2 cellular contexts compared by ENCODE assay signal in genomic region chr11:116428638-116428975, GRCh38.
TF ChIP-seq lines count a peak whose summit lies in the region.

No MANE protein-coding gene starts in this region.

TF ChIP-seq in HepG2, 621 proteins besides CTCF, POLR2A, EP300 and RAD21:
- peak; percentile 24; the same call in 1 of the 2 replicates for TF ChIP-seq PATZ1 (CRISPR knock-in tag; IDR thresholded peaks at IDR 0.05)
- 0 out of 2 replicates have a peak, but pooled peaks have one; percentile 39 for TF ChIP-seq ZFP1 (CRISPR knock-in tag; IDR thresholded peaks at IDR 0.05)
- peak; percentile 41; the same call in 1 of the 2 replicates for TF ChIP-seq ATF7-NPFF (CRISPR knock-in tag; IDR thresholded peaks at IDR 0.05; ENCODE audit: low read depth)
- TF ChIP-seq TFDP1 (CRISPR knock-in tag; IDR thresholded peaks at IDR 0.05; ENCODE audit: borderline replicate concordance), result 0 out of 2 replicates have a peak, but pooled peaks have one; percentile 6
- TF ChIP-seq GFI1 (CRISPR knock-in tag; IDR thresholded peaks at IDR 0.05; ENCODE audit: borderline replicate concordance), result peak; percentile 10; the same call in 1 of the 2 replicates
- no peak for TF ChIP-seq ZNF431 (CRISPR knock-in tag; IDR thresholded peaks at IDR 0.05; ENCODE audit: borderline replicate concordance, low read depth)
- TF ChIP-seq, protein P1, sequence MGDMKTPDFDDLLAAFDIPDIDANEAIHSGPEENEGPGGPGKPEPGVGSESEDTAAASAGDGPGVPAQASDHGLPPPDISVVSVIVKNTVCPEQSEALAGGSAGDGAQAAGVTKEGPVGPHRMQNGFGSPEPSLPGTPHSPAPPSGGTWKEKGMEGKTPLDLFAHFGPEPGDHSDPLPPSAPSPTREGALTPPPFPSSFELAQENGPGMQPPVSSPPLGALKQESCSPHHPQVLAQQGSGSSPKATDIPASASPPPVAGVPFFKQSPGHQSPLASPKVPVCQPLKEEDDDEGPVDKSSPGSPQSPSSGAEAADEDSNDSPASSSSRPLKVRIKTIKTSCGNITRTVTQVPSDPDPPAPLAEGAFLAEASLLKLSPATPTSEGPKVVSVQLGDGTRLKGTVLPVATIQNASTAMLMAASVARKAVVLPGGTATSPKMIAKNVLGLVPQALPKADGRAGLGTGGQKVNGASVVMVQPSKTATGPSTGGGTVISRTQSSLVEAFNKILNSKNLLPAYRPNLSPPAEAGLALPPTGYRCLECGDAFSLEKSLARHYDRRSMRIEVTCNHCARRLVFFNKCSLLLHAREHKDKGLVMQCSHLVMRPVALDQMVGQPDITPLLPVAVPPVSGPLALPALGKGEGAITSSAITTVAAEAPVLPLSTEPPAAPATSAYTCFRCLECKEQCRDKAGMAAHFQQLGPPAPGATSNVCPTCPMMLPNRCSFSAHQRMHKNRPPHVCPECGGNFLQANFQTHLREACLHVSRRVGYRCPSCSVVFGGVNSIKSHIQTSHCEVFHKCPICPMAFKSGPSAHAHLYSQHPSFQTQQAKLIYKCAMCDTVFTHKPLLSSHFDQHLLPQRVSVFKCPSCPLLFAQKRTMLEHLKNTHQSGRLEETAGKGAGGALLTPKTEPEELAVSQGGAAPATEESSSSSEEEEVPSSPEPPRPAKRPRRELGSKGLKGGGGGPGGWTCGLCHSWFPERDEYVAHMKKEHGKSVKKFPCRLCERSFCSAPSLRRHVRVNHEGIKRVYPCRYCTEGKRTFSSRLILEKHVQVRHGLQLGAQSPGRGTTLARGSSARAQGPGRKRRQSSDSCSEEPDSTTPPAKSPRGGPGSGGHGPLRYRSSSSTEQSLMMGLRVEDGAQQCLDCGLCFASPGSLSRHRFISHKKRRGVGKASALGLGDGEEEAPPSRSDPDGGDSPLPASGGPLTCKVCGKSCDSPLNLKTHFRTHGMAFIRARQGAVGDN (CRISPR knock-in tag; IDR thresholded peaks at IDR 0.05), result peak; percentile 55; the same call in 1 of the 2 replicates
- TF ChIP-seq PHF20 (CRISPR knock-in tag; IDR thresholded peaks at IDR 0.05), result no peak
- no peak for TF ChIP-seq FOXO1 (CRISPR knock-in tag; IDR thresholded peaks at IDR 0.05)
- TF ChIP-seq ZBTB38 (CRISPR knock-in tag; IDR thresholded peaks at IDR 0.05), result peak; percentile 59; the same call in 1 of the 2 replicates
- TF ChIP-seq ZNF225 (CRISPR knock-in tag; IDR thresholded peaks at IDR 0.05), result 0 out of 2 replicates have a peak, but pooled peaks have one; percentile 49

TF ChIP-seq in H1, 55 proteins besides CTCF, POLR2A, EP300 and RAD21:
- TF ChIP-seq SIX5 (IDR thresholded peaks at IDR 0.05; ENCODE audit: low read depth, low read length) (no peak), SP1 (IDR thresholded peaks at IDR 0.05; ENCODE audit: low read depth, low read length) (no peak), EZH2 (IDR thresholded peaks at IDR 0.05; ENCODE audit: low read depth, low read length, severe bottlenecking) (no peak), CBX8 (IDR thresholded peaks at IDR 0.05; ENCODE audit: borderline replicate concordance, low read depth, low read length) (no peak), SIN3A (conservative IDR thresholded peaks at IDR 0.05 in 1 of 2, IDR thresholded peaks at IDR 0.05 in 1 of 2; ENCODE audit: low read depth in 1 of 2, low read length in 2 of 2) (no peak), RBBP5 (IDR thresholded peaks at IDR 0.05; ENCODE audit: borderline replicate concordance, low read depth, low read length) (no peak), HDAC6 (IDR thresholded peaks at IDR 0.05; ENCODE audit: low read depth, low read length) (no peak), NRF1 (IDR thresholded peaks at IDR 0.05; ENCODE audit: low read depth, low read length) (no peak), CREB1 (IDR thresholded peaks at IDR 0.05) (no peak), SUZ12 (IDR thresholded peaks at IDR 0.05; ENCODE audit: low read length) (no peak)
TF ChIP-seq in H1: peak in this region for 0.
